8 cellular contexts compared by ENCODE assay signal in genomic region chr2:190578158-190579057, GRCh38. TPM values are rescaled to one million over a fixed set of nuclear protein-coding genes. Genes with fewer than 3 reads are reported as not detected.
DNase-seq lines count a peak whose midpoint lies in the region; ATAC-seq and TF ChIP-seq lines count a peak whose summit lies in the region.

No MANE protein-coding gene starts in this region.

- H3K27ac ChIP-seq in BLaER1 treated with 17β-estradiol and CSF1 and Interleukin-3, amounts not matched to agents 10 nM and 100 nM: no peak overlapping the region
- H3K27ac ChIP-seq in VCaP: peak overlapping the region; percentile 54
- no peak overlapping the region for H3K27ac ChIP-seq in testis

- no peaks in the 10 kb centered on the region for H4K20me1 ChIP-seq in BLaER1 treated with 17β-estradiol and CSF1 and Interleukin-3, amounts not matched to agents 10 nM and 100 nM

- DNase-seq in HPDE6-E6E7 (ENCODE audit: extremely low spot score) (peak; percentile 43), iris pigment epithelial cell (ENCODE audit: low read depth) (peak; percentile 23), testis (peak; percentile 49), NCI-H2171 (lab: John Stamatoyannopoulos, UW) (no peak)

- no peaks in the 10 kb centered on the region for H3K36me3 ChIP-seq in BLaER1 treated with 17β-estradiol and CSF1 and Interleukin-3, amounts not matched to agents 10 nM and 100 nM
- no peaks in the 10 kb centered on the region for H3K36me3 ChIP-seq in testis (ENCODE audit: low read depth, missing control alignments)

- no peaks in the 10 kb centered on the region for H3K27me3 ChIP-seq in BLaER1 treated with 17β-estradiol and CSF1 and Interleukin-3, amounts not matched to agents 10 nM and 100 nM
- no peaks in the 10 kb centered on the region for H3K27me3 ChIP-seq in testis

- H3K4me2 ChIP-seq in BLaER1 treated with 17β-estradiol and CSF1 and Interleukin-3, amounts not matched to agents 10 nM and 100 nM: peak overlapping the region; percentile 4 to 77 (median 37); a peak in 16 of 22 replicates

- H3K9me3 ChIP-seq in BLaER1 treated with 17β-estradiol and CSF1 and Interleukin-3, amounts not matched to agents 10 nM and 100 nM (replicated peaks in 1 of 11): no peaks in the 10 kb centered on the region
- H3K9me3 ChIP-seq in testis: no peaks in the 10 kb centered on the region

- H3K4me1 ChIP-seq in BLaER1 treated with 17β-estradiol and CSF1 and Interleukin-3, amounts not matched to agents 10 nM and 100 nM: peaks cover 5 to 20% (median 11%) of the 10 kb centered on the region in 10 experiments; a peak in 17 of 20 replicates
- H3K4me1 ChIP-seq in testis: peaks cover 19% of the 10 kb centered on the region

- TF ChIP-seq CTCF in VCaP (conservative IDR thresholded peaks at IDR 0.05): no peak
- no peak for TF ChIP-seq CTCF in testis (IDR thresholded peaks at IDR 0.05)

- H3K9ac ChIP-seq in BLaER1 treated with 17β-estradiol and CSF1 and Interleukin-3, amounts not matched to agents 10 nM and 100 nM: no peak overlapping the region; a peak in 2 of 22 replicates

- TF ChIP-seq POLR2A in testis (IDR thresholded peaks at IDR 0.05): no peak

- intact Hi-C loops in testis (cut with DNase I; ENCODE audit: low total_unique reads): no loop called here

- ATAC-seq in HG02610 (IDR thresholded peaks at IDR 0.05; ENCODE audit: unreplicated experiment) (no peak), GM18907 (IDR thresholded peaks at IDR 0.05; ENCODE audit: unreplicated experiment) (no peak)

- WGBS in testis, 2 donors: 29 to 55% methylated on average over 6 of the region's 6 CpGs

- H3K4me3 ChIP-seq in BLaER1 treated with 17β-estradiol and CSF1 and Interleukin-3, amounts not matched to agents 10 nM and 100 nM: no peak overlapping the region
- H3K4me3 ChIP-seq in testis: no peak overlapping the region

RNA-seq across cellular contexts. Expression of gene NEMP2, which starts 43.9 kb away (rescaled TPM):
- 10 to 100 TPM in 1 of 2 donors, 1 to 10 TPM in 1; 8.1 to 16.8 TPM for total RNA-seq in testis
- polyA plus RNA-seq in testis (ENCODE audit: insufficient read depth, low read depth, low replicate concordance): 32.0 TPM
